ENCODE assay signal across 16 cellular contexts in the genomic region with DNA sequence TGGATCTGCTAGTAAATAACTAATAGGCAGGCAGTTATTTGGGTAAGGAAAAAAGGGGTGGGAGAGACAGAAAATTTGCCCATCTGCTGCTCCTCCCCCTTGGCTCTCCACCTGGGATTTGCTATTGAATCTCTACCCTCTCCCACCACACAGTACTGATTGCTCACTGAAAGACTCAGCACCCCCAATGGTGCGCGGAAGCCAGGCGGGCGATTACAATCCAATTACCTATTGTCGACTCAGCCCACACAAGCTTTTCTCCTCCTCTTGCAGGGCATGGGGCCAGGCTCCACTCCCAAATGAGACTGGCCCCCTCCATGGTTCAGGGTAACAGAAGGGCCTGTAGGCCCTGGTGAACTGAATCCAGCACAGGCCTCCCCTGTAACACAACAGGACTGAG. TPM values are rescaled to one million over a fixed set of nuclear protein-coding genes. Genes with fewer than 3 reads are reported as not detected.
DNase-seq lines count a peak whose midpoint lies in the region; TF ChIP-seq lines count a peak whose summit lies in the region.
"Had no signal": no experiment of that assay in that cellular context is flagged by ENCODE, and none has a peak within 500 bp of the region (broad histone marks: within the 10 kb centered on the region; RNA-seq: fewer than 3 reads in every experiment).

No MANE protein-coding gene starts in this region.

- H3K4me3 ChIP-seq in Loucy (ENCODE audit: low read length, poor library complexity, severe bottlenecking) (peak overlapping the region; percentile 10), colonic mucosa (no peak overlapping the region)
- H3K4me3 ChIP-seq in effector memory CD4-positive, alpha-beta T cell (ENCODE audit: insufficient read depth, low read depth, low read length, poor library complexity, severe bottlenecking): no peak overlapping the region
- H3K4me3 ChIP-seq: cardiac muscle cell, GM12878, heart left ventricle had no signal

- H3K4me3 Mint-ChIP-seq in activated T-helper 1 cell treated with anti-CD3 and anti-CD28 coated beads, Interleukin-12 subunit alpha, Interleukin-12 subunit beta, Interleukin-2, Interleukin-4 antibody, amounts not matched to agents 30 ng/mL and 10 ng/mL and 1 ng/mL, durations not matched to agents 14 hours and 24 hours and 36 hours: no peak overlapping the region

- H3K36me3 ChIP-seq in Loucy (ENCODE audit: insufficient read depth, low read length) (peaks cover 61% of the 10 kb centered on the region), colonic mucosa (peaks cover 12% of the 10 kb centered on the region)
- H3K36me3 ChIP-seq in effector memory CD4-positive, alpha-beta T cell (ENCODE audit: control insufficient read depth, insufficient read depth, low read length): peaks cover 37% of the 10 kb centered on the region

- H3K9me3 ChIP-seq in Loucy (ENCODE audit: insufficient read depth, low read depth, low read length): no peaks in the 10 kb centered on the region
- no peaks in the 10 kb centered on the region for H3K9me3 ChIP-seq in colonic mucosa
- no peaks in the 10 kb centered on the region for H3K9me3 ChIP-seq in effector memory CD4-positive, alpha-beta T cell (ENCODE audit: control insufficient read depth, low read length)
- H3K9me3 ChIP-seq: heart left ventricle had no signal

- no peaks in the 10 kb centered on the region for H3K9me2 ChIP-seq in Loucy (replicated peaks; ENCODE audit: low read depth, low read length)

- TF ChIP-seq CTCF in Loucy (conservative IDR thresholded peaks at IDR 0.05; ENCODE audit: low read length) (no peak), colonic mucosa (IDR thresholded peaks at IDR 0.05) (no peak)

- H3K27me3 ChIP-seq in Loucy (ENCODE audit: insufficient read depth, low read length, poor library complexity, severe bottlenecking): peaks cover 4% of the 10 kb centered on the region
- H3K27me3 ChIP-seq in colonic mucosa: no peaks in the 10 kb centered on the region
- no peaks in the 10 kb centered on the region for H3K27me3 ChIP-seq in effector memory CD4-positive, alpha-beta T cell (replicated peaks; ENCODE audit: control insufficient read depth, insufficient read depth, low read length, poor library complexity, severe bottlenecking)
- H3K27me3 ChIP-seq: cardiac muscle cell, heart left ventricle had no signal

- peaks cover 47% of the 10 kb centered on the region for H3K36me3 Mint-ChIP-seq in activated T-helper 1 cell treated with anti-CD3 and anti-CD28 coated beads, Interleukin-12 subunit alpha, Interleukin-12 subunit beta, Interleukin-2, Interleukin-4 antibody, amounts not matched to agents 30 ng/mL and 10 ng/mL and 1 ng/mL, durations not matched to agents 14 hours and 24 hours and 36 hours (ENCODE audit: low read depth)

- peaks cover 39% of the 10 kb centered on the region for H3K4me1 Mint-ChIP-seq in activated T-helper 1 cell treated with anti-CD3 and anti-CD28 coated beads, Interleukin-12 subunit alpha, Interleukin-12 subunit beta, Interleukin-2, Interleukin-4 antibody, amounts not matched to agents 30 ng/mL and 10 ng/mL and 1 ng/mL, durations not matched to agents 14 hours and 24 hours and 36 hours (ENCODE audit: low read depth)

- H3K4me1 ChIP-seq in Loucy (ENCODE audit: insufficient read depth, low read length, poor library complexity, severe bottlenecking): peaks cover 32% of the 10 kb centered on the region
- peaks cover 20% of the 10 kb centered on the region for H3K4me1 ChIP-seq in colonic mucosa
- peaks cover 18% of the 10 kb centered on the region for H3K4me1 ChIP-seq in effector memory CD4-positive, alpha-beta T cell (ENCODE audit: control insufficient read depth, insufficient read depth, low read length, poor library complexity, severe bottlenecking)

- H3K4me2 ChIP-seq in Loucy (ENCODE audit: low read depth, low read length, poor library complexity, severe bottlenecking): peak overlapping the region; percentile 91

- H3K9ac ChIP-seq in Loucy (ENCODE audit: low read depth, low read length, poor library complexity, severe bottlenecking) (peak overlapping the region; percentile 100), colonic mucosa (ENCODE audit: low read depth in 2 of 2, low read length in 2 of 2) (no peak overlapping the region)

- H4K20me1 ChIP-seq in Loucy (ENCODE audit: insufficient read depth, low read length, poor library complexity, severe bottlenecking): peaks cover 21% of the 10 kb centered on the region

- intact Hi-C loops in colonic mucosa (cut with DNase I): no loop called here
- intact Hi-C loops in activated T-helper 1 cell treated with anti-CD3 and anti-CD28 coated beads, Interleukin-12 subunit alpha, Interleukin-12 subunit beta, Interleukin-2, Interleukin-4 antibody, amounts not matched to agents 30 ng/mL and 10 ng/mL and 1 ng/mL, durations not matched to agents 14 hours and 24 hours and 36 hours (cut with micrococcal nuclease): no loop called here

- no peak overlapping the region for H3K27ac Mint-ChIP-seq in activated T-helper 1 cell treated with anti-CD3 and anti-CD28 coated beads, Interleukin-12 subunit alpha, Interleukin-12 subunit beta, Interleukin-2, Interleukin-4 antibody, amounts not matched to agents 30 ng/mL and 10 ng/mL and 1 ng/mL, durations not matched to agents 14 hours and 24 hours and 36 hours

- H3F3A ChIP-seq in Loucy (ENCODE audit: low read depth): no peaks in the 10 kb centered on the region; the same call in 1 of the 2 replicates

- DNase-seq in Ammon's horn (ENCODE audit: low spot score) (peak; percentile 68), NCI-H345 (lab: John Stamatoyannopoulos, UW) (peak; percentile 58), colonic mucosa (peak; percentile 22), NCI-H187 (lab: John Stamatoyannopoulos, UW) (no peak), foreskin melanocyte (no peak)
- no peak for DNase-seq in activated T-helper 1 cell treated with anti-CD3 and anti-CD28 coated beads, Interleukin-12 subunit alpha, Interleukin-12 subunit beta, Interleukin-2, Interleukin-4 antibody, amounts not matched to agents 30 ng/mL and 10 ng/mL and 1 ng/mL, durations not matched to agents 14 hours and 24 hours and 36 hours (ENCODE audit: low spot score)
- DNase-seq in effector memory CD4-positive, alpha-beta T cell: no peak
- DNase-seq: activated naive CD4-positive, alpha-beta T cell treated with anti-CD3 and anti-CD28 coated beads, Interleukin-2, amount 10 ng/mL, durations not matched to agents 7 days and 5 days; stimulated activated CD4-positive, alpha-beta T cell treated with anti-CD3 and anti-CD28 coated beads, Interleukin-1b, Interleukin-23, amount 100 ng/mL, for 48 hours had no signal

- no peaks in the 10 kb centered on the region for H3K27me3 Mint-ChIP-seq in activated T-helper 1 cell treated with anti-CD3 and anti-CD28 coated beads, Interleukin-12 subunit alpha, Interleukin-12 subunit beta, Interleukin-2, Interleukin-4 antibody, amounts not matched to agents 30 ng/mL and 10 ng/mL and 1 ng/mL, durations not matched to agents 14 hours and 24 hours and 36 hours (ENCODE audit: insufficient read depth)
- H3K27me3 Mint-ChIP-seq: activated naive CD4-positive, alpha-beta T cell treated with anti-CD3 and anti-CD28 coated beads, Interleukin-2, amount 10 ng/mL, durations not matched to agents 7 days and 5 days had no signal

- H3K27ac ChIP-seq in colonic mucosa: no peak overlapping the region
- H3K27ac ChIP-seq in effector memory CD4-positive, alpha-beta T cell (ENCODE audit: insufficient read depth, low read length, poor library complexity, severe bottlenecking): no peak overlapping the region
- H3K27ac ChIP-seq: cardiac muscle cell, heart left ventricle had no signal

- H2AFZ ChIP-seq in Loucy (ENCODE audit: low read length): no peak overlapping the region

- peaks cover 34% of the 10 kb centered on the region for H3K79me2 ChIP-seq in Loucy (ENCODE audit: insufficient read depth, low read length)

- no peaks in the 10 kb centered on the region for H3K9me3 Mint-ChIP-seq in activated T-helper 1 cell treated with anti-CD3 and anti-CD28 coated beads, Interleukin-12 subunit alpha, Interleukin-12 subunit beta, Interleukin-2, Interleukin-4 antibody, amounts not matched to agents 30 ng/mL and 10 ng/mL and 1 ng/mL, durations not matched to agents 14 hours and 24 hours and 36 hours
- H3K9me3 Mint-ChIP-seq: activated naive CD4-positive, alpha-beta T cell treated with anti-CD3 and anti-CD28 coated beads, Interleukin-2, amount 10 ng/mL, durations not matched to agents 7 days and 5 days had no signal

RNA-seq across cellular contexts. Expression of gene HMGN2, which starts 2.7 kb away (rescaled TPM):
- 100 to 1,000 TPM; 332 to 758 TPM for total RNA-seq in colonic mucosa
- total RNA-seq in activated T-helper 1 cell treated with anti-CD3 and anti-CD28 coated beads, Interleukin-12 subunit alpha, Interleukin-12 subunit beta, Interleukin-2, Interleukin-4 antibody, amounts not matched to agents 30 ng/mL and 10 ng/mL and 1 ng/mL, durations not matched to agents 14 hours and 24 hours and 36 hours: 492 and 496 TPM in 2 replicates

RNA-seq across cellular contexts. Expression of gene DHDDS, which starts 37.4 kb away (rescaled TPM):
- 10 to 100 TPM; 83.5 to 88.5 TPM for total RNA-seq in colonic mucosa
- total RNA-seq in activated T-helper 1 cell treated with anti-CD3 and anti-CD28 coated beads, Interleukin-12 subunit alpha, Interleukin-12 subunit beta, Interleukin-2, Interleukin-4 antibody, amounts not matched to agents 30 ng/mL and 10 ng/mL and 1 ng/mL, durations not matched to agents 14 hours and 24 hours and 36 hours: 58.4 and 60.9 TPM in 2 replicates

RNA-seq across cellular contexts. Expression of gene LIN28A, which starts 58.9 kb away (rescaled TPM):
- total RNA-seq in colonic mucosa: 1 to 10 TPM in 1 of 2 donors, not detected in 1; 1.4 TPM
- not detected in 2 replicates for total RNA-seq in activated T-helper 1 cell treated with anti-CD3 and anti-CD28 coated beads, Interleukin-12 subunit alpha, Interleukin-12 subunit beta, Interleukin-2, Interleukin-4 antibody, amounts not matched to agents 30 ng/mL and 10 ng/mL and 1 ng/mL, durations not matched to agents 14 hours and 24 hours and 36 hours
- total RNA-seq: activated CD8-positive, alpha-beta memory T cell treated with anti-CD3 and anti-CD28 coated beads for 36 hours; renal cortical epithelial cell; ureter had no signal

Comparison
In these comparisons a context has a peak if more than half of its experiments do, and no peak if none do; other contexts are left out.
1. DNase-seq: peak in Ammon's horn (single experiment), NCI-H345 (single experiment) and colonic mucosa (single experiment); none in activated T-helper 1 cell treated with anti-CD3 and anti-CD28 coated beads, Interleukin-12 subunit alpha, Interleukin-12 subunit beta, Interleukin-2, Interleukin-4 antibody, amounts not matched to agents 30 ng/mL and 10 ng/mL and 1 ng/mL, durations not matched to agents 14 hours and 24 hours and 36 hours (single experiment), effector memory CD4-positive, alpha-beta T cell (0 of 3), NCI-H187 (0 of 2) and foreskin melanocyte (single experiment).